1 cellular context compared by ENCODE assay signal in genomic region chr7:116557901-116558300, GRCh38.
TF ChIP-seq lines count a peak whose summit lies in the region.

No MANE protein-coding gene starts in this region.

TF ChIP-seq in endothelial cell of umbilical vein, 7 proteins besides CTCF, POLR2A, EP300 and RAD21 (continued from another document):
- TF ChIP-seq, protein P1, sequence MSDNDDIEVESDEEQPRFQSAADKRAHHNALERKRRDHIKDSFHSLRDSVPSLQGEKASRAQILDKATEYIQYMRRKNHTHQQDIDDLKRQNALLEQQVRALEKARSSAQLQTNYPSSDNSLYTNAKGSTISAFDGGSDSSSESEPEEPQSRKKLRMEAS (IDR thresholded peaks at IDR 0.05; ENCODE audit: insufficient read depth, insufficient read length) = no peak
